Comparison of ENCODE assay signal across 18 cellular contexts in genomic region chr17:41989702-41990419, GRCh38. TPM values are rescaled to one million over a fixed set of nuclear protein-coding genes. Genes with fewer than 3 reads are reported as not detected.
DNase-seq lines count a peak whose midpoint lies in the region; ATAC-seq, FAIRE-seq and TF ChIP-seq lines count a peak whose summit lies in the region.
"Had no signal": no experiment of that assay in that cellular context is flagged by ENCODE, and none has a peak within 500 bp of the region (broad histone marks: within the 10 kb centered on the region; RNA-seq: fewer than 3 reads in every experiment).

No MANE protein-coding gene starts in this region.

- intact Hi-C loops in left colon (cut with DNase I, micrococcal nuclease) (no loop called here), left cardiac atrium (cut with DNase I) (no loop called here)

- H3K27ac Mint-ChIP-seq in endodermal cell = no peak overlapping the region

- H3K27me3 ChIP-seq in adipocyte (replicated peaks; ENCODE audit: control insufficient read depth, insufficient read depth, low read length) = no peaks in the 10 kb centered on the region
- H3K27me3 ChIP-seq in small intestine (ENCODE audit: control insufficient read depth in 2 of 2, insufficient read depth in 2 of 2, low read length in 2 of 2) = no peaks in the 10 kb centered on the region
- no peaks in the 10 kb centered on the region for H3K27me3 ChIP-seq in endodermal cell (ENCODE audit: control insufficient read depth, insufficient read depth, low read length, poor library complexity, severe bottlenecking)
- H3K27me3 ChIP-seq: BLaER1 treated with 17β-estradiol and CSF1 and Interleukin-3, amounts not matched to agents 10 nM and 100 nM; Peyer's patch had no signal

- no peak for TF ChIP-seq CTCF in endodermal cell (conservative IDR thresholded peaks at IDR 0.05)

- peaks cover 93% of the 10 kb centered on the region for H3K36me3 Mint-ChIP-seq in endodermal cell (ENCODE audit: low read depth)

- H3K4me3 ChIP-seq in adipocyte (ENCODE audit: low read length) = no peak overlapping the region
- H3K4me3 ChIP-seq in small intestine (ENCODE audit: low read depth in 1 of 2, low read length in 2 of 2) = no peak overlapping the region
- no peak overlapping the region for H3K4me3 ChIP-seq in endodermal cell (ENCODE audit: low read length)
- H3K4me3 ChIP-seq: BLaER1 treated with 17β-estradiol and CSF1 and Interleukin-3, amounts not matched to agents 10 nM and 100 nM; Peyer's patch had no signal

- no peak overlapping the region for H3K4me3 Mint-ChIP-seq in endodermal cell

- DNase-seq in HuH-7 (ENCODE audit: low spot score) = peak; percentile 52
- DNase-seq in adipocyte (ENCODE audit: low read depth) = no peak
- peak in 1 of 2 donors; percentile 40 for DNase-seq in left colon
- DNase-seq in small intestine = peak; percentile 54
- no peak for DNase-seq in KG1 (lab: John Stamatoyannopoulos, UW)
- DNase-seq in endodermal cell = no peak
- DNase-seq in left cardiac atrium = no peak
- DNase-seq in NCI-H1105 (lab: John Stamatoyannopoulos, UW) = no peak
- DNase-seq: NCI-H1417, NCI-H1930, NCI-H2171, NCI-H446 treated with DMSO at 0.1 percent for 48 hours, NCI-H774, Peyer's patch, Right ventricle myocardium superior had no signal

- ATAC-seq in left colon (peak; percentile 88), left cardiac atrium (no peak)
- ATAC-seq: SK-N-SH treated with all-trans-retinoic acid at 6 μM for 48 hours had no signal

- no peak for FAIRE-seq in small intestine (lab: Jason Lieb, UNC)
- FAIRE-seq: H54 had no signal

- peak overlapping the region; percentile 39 for H3K9ac ChIP-seq in adipocyte (ENCODE audit: low read length)
- H3K9ac ChIP-seq in endodermal cell (ENCODE audit: extremely low read depth, low read length, poor library complexity, severe bottlenecking) = no peak overlapping the region
- H3K9ac ChIP-seq: BLaER1 treated with 17β-estradiol and CSF1 and Interleukin-3, amounts not matched to agents 10 nM and 100 nM had no signal

- no peaks in the 10 kb centered on the region for H3K9me3 Mint-ChIP-seq in endodermal cell

- H3K9me3 ChIP-seq in adipocyte (ENCODE audit: control insufficient read depth, low read length) (no peaks in the 10 kb centered on the region), small intestine (ENCODE audit: control insufficient read depth, low read depth) (no peaks in the 10 kb centered on the region), endodermal cell (ENCODE audit: control insufficient read depth, low read length) (no peaks in the 10 kb centered on the region)
- H3K9me3 ChIP-seq: BLaER1 treated with 17β-estradiol and CSF1 and Interleukin-3, amounts not matched to agents 10 nM and 100 nM; Peyer's patch had no signal

- no peaks in the 10 kb centered on the region for H3K4me1 Mint-ChIP-seq in endodermal cell

- H3K27me3 Mint-ChIP-seq in endodermal cell (ENCODE audit: insufficient read depth) = no peaks in the 10 kb centered on the region

- H3K4me1 ChIP-seq in adipocyte (ENCODE audit: control insufficient read depth, insufficient read depth, low read length) (peaks cover 32% of the 10 kb centered on the region), small intestine (ENCODE audit: control insufficient read depth in 2 of 2, insufficient read depth in 1 of 2, low read depth in 1 of 2, low read length in 1 of 2) (peaks cover 0 to 2% of the 10 kb centered on the region in 2 donors), endodermal cell (ENCODE audit: control insufficient read depth, insufficient read depth, low read length) (no peaks in the 10 kb centered on the region)

- H3K36me3 ChIP-seq in adipocyte (ENCODE audit: control insufficient read depth, insufficient read depth, low read length, severe bottlenecking) (peaks cover 91% of the 10 kb centered on the region), small intestine (ENCODE audit: control insufficient read depth in 2 of 2, insufficient read depth in 2 of 2, low read length in 2 of 2) (peaks cover 17% of the 10 kb centered on the region in 2 donors), endodermal cell (ENCODE audit: control insufficient read depth, insufficient read depth, low read length) (peaks cover 91% of the 10 kb centered on the region)

- H3K27ac ChIP-seq in small intestine (ENCODE audit: low read depth in 1 of 2, low read length in 1 of 2) = peak overlapping the region in 1 of 2 donors; percentile 7
- no peak overlapping the region for H3K27ac ChIP-seq in endodermal cell (ENCODE audit: low read depth, low read length)
- H3K27ac ChIP-seq: BLaER1 treated with 17β-estradiol and CSF1 and Interleukin-3, amounts not matched to agents 10 nM and 100 nM had no signal

- 75 to 86% (median 80%) methylated on average over 5 of the region's 5 CpGs for WGBS in small intestine, 3 donors
- WGBS in endodermal cell (ENCODE audit: insufficient coverage in 1 of 2, insufficient read length in 1 of 2), 2 experiments = 84 to 87% methylated on average over 5 of the region's 5 CpGs

RNA-seq across cellular contexts. Expression of gene CNP, which starts 23.3 kb away (rescaled TPM):
- total RNA-seq in left colon (10 to 100 TPM; 45.6 to 53.6 TPM), endodermal cell (10 to 100 TPM; 64.3 to 79.6 TPM), left cardiac atrium (10 to 100 TPM; 40.3 to 43.7 TPM)
- 10 to 100 TPM; 13.2 to 37.4 (median 19.5) TPM for polyA plus RNA-seq in small intestine
- polyA plus RNA-seq in endodermal cell (2013, experiment 1 of 2) = 57.7 TPM
- polyA plus RNA-seq in endodermal cell (2013, experiment 2 of 2) = 55.6 TPM

RNA-seq across cellular contexts. Expression of gene DNAJC7, which starts 27.4 kb away (rescaled TPM):
- total RNA-seq in left colon (10 to 100 TPM; 76.5 to 84.6 TPM), endodermal cell (100 to 1,000 TPM; 112 to 116 TPM), left cardiac atrium (10 to 100 TPM; 57.5 to 73.9 TPM)
- 10 to 100 TPM; 70.0 to 79.4 (median 70.0) TPM for polyA plus RNA-seq in small intestine
- polyA plus RNA-seq in endodermal cell (2013, experiment 1 of 2) = 90.7 TPM
- 88.3 TPM for polyA plus RNA-seq in endodermal cell (2013, experiment 2 of 2)

RNA-seq across cellular contexts. Expression of gene NKIRAS2, which starts 30.0 kb away (rescaled TPM):
- 10 to 100 TPM; 29.4 to 31.9 TPM for total RNA-seq in left colon
- polyA plus RNA-seq in small intestine = 10 to 100 TPM; 21.1 to 28.9 (median 23.3) TPM
- total RNA-seq in endodermal cell = 10 to 100 TPM; 48.0 to 51.2 TPM
- polyA plus RNA-seq in endodermal cell (2013, experiment 1 of 2) = 58.2 TPM
- polyA plus RNA-seq in endodermal cell (2013, experiment 2 of 2) = 53.7 TPM
- 10 to 100 TPM; 35.3 to 45.9 TPM for total RNA-seq in left cardiac atrium

RNA-seq across cellular contexts. Expression of gene ODAD4, which starts 59.4 kb away (rescaled TPM):
- under 1 TPM; 0.12 to 0.20 TPM for total RNA-seq in left colon
- under 1 TPM in 1 of 3 donors, not detected in 2; 0.28 TPM for polyA plus RNA-seq in small intestine
- total RNA-seq in endodermal cell = 1 to 10 TPM; 3.9 to 4.7 TPM
- polyA plus RNA-seq in endodermal cell (2013, experiment 1 of 2) = 4.5 TPM
- polyA plus RNA-seq in endodermal cell (2013, experiment 2 of 2) = 4.1 TPM
- total RNA-seq in left cardiac atrium = 1 to 10 TPM; 1.0 to 1.3 TPM

Comparison
In these comparisons a context has a peak if more than half of its experiments do, and no peak if none do; other contexts are left out.
1. DNase-seq: peak in HuH-7 (single experiment) and small intestine (single experiment); none in adipocyte (single experiment), KG1 (single experiment), endodermal cell (single experiment), left cardiac atrium (single experiment) and NCI-H1105 (single experiment).